9 cellular contexts compared by ENCODE assay signal in the genomic region with DNA sequence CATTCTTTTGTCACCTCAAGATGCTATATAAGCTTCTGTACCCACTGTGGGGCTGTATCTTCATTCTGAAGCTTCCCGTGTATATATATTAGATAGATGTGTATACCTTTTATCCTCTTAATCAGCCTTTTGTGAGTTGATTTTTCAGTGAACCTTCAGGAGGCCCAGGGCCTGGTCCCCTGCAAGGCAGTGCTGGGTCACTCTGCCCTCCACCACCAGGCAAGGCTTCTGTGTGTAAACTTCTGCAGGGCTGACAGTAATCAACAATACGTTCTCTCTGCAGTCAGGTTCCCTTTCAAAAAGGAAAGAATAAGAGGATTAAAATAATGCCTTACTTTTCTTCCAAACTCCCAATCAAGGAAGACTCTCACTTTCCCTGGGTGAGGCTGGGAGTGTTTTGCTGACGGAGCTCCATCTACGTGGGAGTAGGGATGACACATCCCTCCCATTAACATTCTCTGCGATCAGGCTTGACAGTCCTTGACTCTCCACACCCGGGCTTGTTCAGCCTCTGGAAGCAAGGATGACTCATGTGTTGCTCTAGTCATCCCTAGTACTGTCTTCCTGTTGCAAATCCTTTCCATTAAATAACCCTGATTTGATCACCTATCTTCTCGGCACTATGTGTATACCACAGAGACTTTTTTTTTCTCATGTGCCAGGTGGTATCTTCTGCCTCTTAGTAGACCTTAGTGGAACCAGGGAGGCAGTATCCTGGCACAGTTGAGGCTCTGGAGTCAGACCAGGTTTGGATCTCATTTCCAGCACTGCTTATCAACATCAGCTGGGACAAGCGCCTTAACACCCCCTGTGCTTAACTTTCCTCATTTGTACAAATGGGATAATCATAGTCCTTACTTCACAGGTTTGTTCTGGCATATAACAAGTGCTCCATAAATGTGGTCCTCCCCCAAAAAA.
DNase-seq lines count a peak whose midpoint lies in the region; ATAC-seq and TF ChIP-seq lines count a peak whose summit lies in the region.
"Had no signal": no experiment of that assay in that cellular context is flagged by ENCODE, and none has a peak within 500 bp of the region (broad histone marks: within the 10 kb centered on the region; RNA-seq: fewer than 3 reads in every experiment).

No MANE protein-coding gene starts in this region.

- H3K27me3 Mint-ChIP-seq in activated T-helper 17 cell treated with anti-CD3 and anti-CD28 coated beads, Interleukin-2, amount 50 U/mL, for 72 hours: peaks cover 27% of the 10 kb centered on the region

- TF ChIP-seq CTCF in right atrium auricular region (IDR thresholded peaks at IDR 0.05) (no peak), gastrocnemius medialis (IDR thresholded peaks at IDR 0.05 in 4 of 5, conservative IDR thresholded peaks at IDR 0.05 in 1 of 5) (no peak)

- H3K27ac ChIP-seq in right cardiac atrium (ENCODE audit: low read length): no peak overlapping the region
- peak overlapping the region in 1 of 2 donors; percentile 62 for H3K27ac ChIP-seq in right atrium auricular region
- no peak overlapping the region for H3K27ac ChIP-seq in aorta (ENCODE audit: low read depth in 1 of 2, low read length in 2 of 2)
- no peak overlapping the region for H3K27ac ChIP-seq in gastrocnemius medialis

- intact Hi-C loops in right cardiac atrium (cut with DNase I) (no loop called here), aorta (cut with DNase I) (no loop called here), gastrocnemius medialis (cut with DNase I; ENCODE audit: low total_unique reads) (no loop called here)

- no peak overlapping the region for H3K4me3 ChIP-seq in right cardiac atrium (ENCODE audit: low read length)
- H3K4me3 ChIP-seq in right atrium auricular region: no peak overlapping the region
- no peak overlapping the region for H3K4me3 ChIP-seq in aorta (ENCODE audit: low read length in 2 of 2)
- H3K4me3 ChIP-seq in gastrocnemius medialis: no peak overlapping the region

- DNase-seq in right cardiac atrium (peak in 1 of 3 donors; percentile 14), right atrium auricular region (ENCODE audit: low spot score) (no peak), iris pigment epithelial cell (ENCODE audit: low read depth) (peak; percentile 93), aorta (no peak), gastrocnemius medialis (no peak)
- no peak for DNase-seq in activated CD8-positive, alpha-beta memory T cell treated with anti-CD3 and anti-CD28 coated beads for 24 hours
- DNase-seq: DMS79 had no signal

- H3K4me3 Mint-ChIP-seq in activated T-helper 17 cell treated with anti-CD3 and anti-CD28 coated beads, Interleukin-2, amount 50 U/mL, for 72 hours: no peak overlapping the region

- no peaks in the 10 kb centered on the region for H3K4me1 Mint-ChIP-seq in activated T-helper 17 cell treated with anti-CD3 and anti-CD28 coated beads, Interleukin-2, amount 50 U/mL, for 72 hours

- no peak overlapping the region for H3K27ac Mint-ChIP-seq in activated T-helper 17 cell treated with anti-CD3 and anti-CD28 coated beads, Interleukin-2, amount 50 U/mL, for 72 hours

- in situ Hi-C loops in gastrocnemius medialis (cut with MboI; ENCODE audit: low sequenced_read_pairs in 4 of 4): no loop called here

- no peaks in the 10 kb centered on the region for H3K36me3 Mint-ChIP-seq in activated T-helper 17 cell treated with anti-CD3 and anti-CD28 coated beads, Interleukin-2, amount 50 U/mL, for 72 hours (ENCODE audit: low read depth)

- no peaks in the 10 kb centered on the region for H3K27me3 ChIP-seq in right cardiac atrium (ENCODE audit: control insufficient read depth, insufficient read depth)
- no peaks in the 10 kb centered on the region for H3K27me3 ChIP-seq in right atrium auricular region
- no peaks in the 10 kb centered on the region for H3K27me3 ChIP-seq in aorta (ENCODE audit: control insufficient read depth in 1 of 2, insufficient read depth in 2 of 2, low read length in 1 of 2)
- no peaks in the 10 kb centered on the region for H3K27me3 ChIP-seq in gastrocnemius medialis

- WGBS in right cardiac atrium: 45% methylated on average over 8 of the region's 8 CpGs
- WGBS in aorta, 2 donors: 61 to 62% methylated on average over 8 of the region's 8 CpGs

- peaks cover 4% of the 10 kb centered on the region for H3K9me3 Mint-ChIP-seq in activated T-helper 17 cell treated with anti-CD3 and anti-CD28 coated beads, Interleukin-2, amount 50 U/mL, for 72 hours

- H3K9me3 ChIP-seq in right cardiac atrium (ENCODE audit: control insufficient read depth, low read length) (no peaks in the 10 kb centered on the region), right atrium auricular region (no peaks in the 10 kb centered on the region), aorta (ENCODE audit: control insufficient read depth, low read length) (peaks cover 2% of the 10 kb centered on the region), gastrocnemius medialis (no peaks in the 10 kb centered on the region)

- H3K36me3 ChIP-seq in right atrium auricular region: no peaks in the 10 kb centered on the region
- H3K36me3 ChIP-seq in aorta (ENCODE audit: control insufficient read depth in 1 of 2, insufficient read depth in 2 of 2, low read length in 1 of 2): no peaks in the 10 kb centered on the region
- no peaks in the 10 kb centered on the region for H3K36me3 ChIP-seq in gastrocnemius medialis

- no peak for TF ChIP-seq POLR2A in gastrocnemius medialis (IDR thresholded peaks at IDR 0.05)

- peak; percentile 57 to 93 for ATAC-seq in right cardiac atrium
- ATAC-seq in activated T-helper 17 cell treated with anti-CD3 and anti-CD28 coated beads, Interleukin-2, amount 50 U/mL, for 72 hours (replicated peaks): peak; percentile 85
- ATAC-seq in aorta (ENCODE audit: low FRiP score): peak; percentile 68
- no peak for ATAC-seq in GM19328 (IDR thresholded peaks at IDR 0.05; ENCODE audit: unreplicated experiment)
- no peak for ATAC-seq in gastrocnemius medialis

- H3K4me1 ChIP-seq in right cardiac atrium (ENCODE audit: control insufficient read depth, insufficient read depth, low read length) (no peaks in the 10 kb centered on the region), right atrium auricular region (peaks cover 0 to 14% of the 10 kb centered on the region in 2 donors), aorta (ENCODE audit: control insufficient read depth in 1 of 2, insufficient read depth in 2 of 2, low read length in 2 of 2) (no peaks in the 10 kb centered on the region), gastrocnemius medialis (no peaks in the 10 kb centered on the region)

Comparison
In these comparisons a context has a peak if more than half of its experiments do, and no peak if none do; other contexts are left out.
1. ATAC-seq: peak in right cardiac atrium (2 of 2), activated T-helper 17 cell treated with anti-CD3 and anti-CD28 coated beads, Interleukin-2, amount 50 U/mL, for 72 hours (single experiment) and aorta (single experiment); none in GM19328 (single experiment) and gastrocnemius medialis (0 of 2).